8 cellular contexts compared by ENCODE assay signal in genomic region chr22:38305481-38306448, GRCh38. TPM values are rescaled to one million over a fixed set of nuclear protein-coding genes. Genes with fewer than 3 reads are reported as not detected.
DNase-seq lines count a peak whose midpoint lies in the region; ATAC-seq and TF ChIP-seq lines count a peak whose summit lies in the region.

No MANE protein-coding gene starts in this region.

- H3K27me3 ChIP-seq in kidney epithelial cell (ENCODE audit: control insufficient read depth, insufficient read depth, low read length): no peaks in the 10 kb centered on the region

- peak; percentile 66 for DNase-seq in NOMO-1 treated with DMSO at 0.1 percent for 48 hours (lab: John Stamatoyannopoulos, UW; ENCODE audit: unreplicated experiment)
- DNase-seq in NOMO-1 treated with dmso at 0.1 percent for 144 hours (lab: John Stamatoyannopoulos, UW; ENCODE audit: unreplicated experiment): no peak
- DNase-seq in NCI-H748 treated with DMSO at 0.1 percent for 48 hours (lab: John Stamatoyannopoulos, UW): peak; percentile 15
- peak; percentile 33 for DNase-seq in astrocyte of the spinal cord (ENCODE audit: low read depth, low spot score)
- peak; percentile 56 for DNase-seq in kidney epithelial cell (ENCODE audit: low read depth)
- peak in 1 of 49 donors; percentile 50 for DNase-seq in substantia nigra (lab: John Stamatoyannopoulos, UW)
- DNase-seq in mucosa of gallbladder (ENCODE audit: low spot score): no peak

- peaks cover 6% of the 10 kb centered on the region for H3K36me3 ChIP-seq in kidney epithelial cell (ENCODE audit: control insufficient read depth, insufficient read depth, low read length)

- ATAC-seq in HG02870 (IDR thresholded peaks at IDR 0.05; ENCODE audit: unreplicated experiment): peak; percentile 69

- no peak overlapping the region for H3K4me3 ChIP-seq in astrocyte of the spinal cord (ENCODE audit: low read depth, low read length)
- no peak overlapping the region for H3K4me3 ChIP-seq in kidney epithelial cell (ENCODE audit: low read depth, low read length)

- peak overlapping the region; percentile 8 for H3K27ac ChIP-seq in substantia nigra (ENCODE audit: low read depth, low read length, poor library complexity, severe bottlenecking)

- no peak for TF ChIP-seq CTCF in astrocyte of the spinal cord (IDR thresholded peaks at IDR 0.05; ENCODE audit: low read depth, low read length)
- TF ChIP-seq CTCF in kidney epithelial cell (IDR thresholded peaks at IDR 0.05; ENCODE audit: insufficient read depth, low read length, poor library complexity, severe bottlenecking): peak; percentile 22

- in situ Hi-C loops in astrocyte of the spinal cord (cut with HindIII; ENCODE audit: low sequenced_read_pairs): loop anchor here (25.0 kb wide), 1 partner anchor 118 kb away; the partner anchor contains the start of gene PLA2G6

RNA-seq across cellular contexts. Expression of gene CSNK1E, which starts 11.5 kb away (rescaled TPM):
- total RNA-seq in kidney epithelial cell (208 and 217 TPM in 2 replicates), mucosa of gallbladder (131 TPM)

RNA-seq across cellular contexts. Expression of gene TMEM184B, which starts 33.0 kb away (rescaled TPM):
- 42.6 and 76.8 TPM in 2 replicates for total RNA-seq in kidney epithelial cell
- 108 TPM for total RNA-seq in mucosa of gallbladder

Comparison
In these comparisons a context has a peak if more than half of its experiments do, and no peak if none do; other contexts are left out.
1. DNase-seq: peak in NOMO-1 treated with DMSO at 0.1 percent for 48 hours (single experiment), NCI-H748 treated with DMSO at 0.1 percent for 48 hours (single experiment), astrocyte of the spinal cord (single experiment) and kidney epithelial cell (single experiment); none in NOMO-1 treated with dmso at 0.1 percent for 144 hours (single experiment) and mucosa of gallbladder (single experiment).